19 cellular contexts compared by ENCODE assay signal in the genomic region with DNA sequence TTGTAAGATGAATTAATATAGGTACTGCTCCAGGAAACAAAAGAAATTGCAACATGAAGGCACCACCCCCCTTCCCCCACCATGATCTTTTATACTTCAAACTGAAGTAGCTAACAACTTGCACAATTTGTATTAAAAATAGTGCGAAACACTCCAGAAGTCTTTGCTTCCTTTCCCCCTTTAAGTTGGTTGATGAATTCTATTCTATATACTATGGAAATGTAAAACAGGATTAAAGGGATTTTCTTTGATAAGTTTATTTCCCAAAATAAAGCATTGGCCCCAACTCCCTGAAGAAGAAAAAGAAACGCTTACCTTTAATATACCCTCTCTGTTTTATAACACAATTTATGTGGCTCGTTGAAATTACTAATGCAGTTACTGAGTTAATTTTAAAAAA.
"Had no signal": no experiment of that assay in that cellular context is flagged by ENCODE, and none has a peak within 500 bp of the region (broad histone marks: within the 10 kb centered on the region; RNA-seq: fewer than 3 reads in every experiment).

No MANE protein-coding gene starts in this region.

- DNase-seq: effector memory CD4-positive, alpha-beta T cell; glutamatergic neuron; islet precursor cell; mammary epithelial cell; mucosa of descending colon; naive thymus-derived CD8-positive, alpha-beta T cell; ovary; sigmoid colon; stimulated activated CD4-positive, alpha-beta T cell treated with anti-CD3 and anti-CD28 coated beads, Interleukin-2, amount 100 ng/mL, for 24 hours; stimulated activated CD4-positive, alpha-beta T cell treated with anti-CD3 and anti-CD28 coated beads, Interleukin-4, amount 100 ng/mL, for 4 hours; stimulated activated naive B cell treated with anti-CD40 and anti-IgM and Interleukin-4, amounts not matched to agents 10 μg/mL and 1 μg/mL and 100 μg/mL, for 72 hours; stimulated activated naive CD8-positive, alpha-beta T cell treated with anti-CD3 and anti-CD28 coated beads, Interleukin-15, amount 100 ng/mL, for 72 hours; testis had no signal

- H3K9me3 Mint-ChIP-seq: naive thymus-derived CD8-positive, alpha-beta T cell; neural progenitor cell; stimulated activated naive B cell treated with anti-CD40 and anti-IgM and Interleukin-4, amounts not matched to agents 10 μg/mL and 1 μg/mL and 100 μg/mL, for 72 hours; stimulated activated naive CD8-positive, alpha-beta T cell treated with anti-CD3 and anti-CD28 coated beads, Interleukin-15, amount 100 ng/mL, for 72 hours had no signal

- H3K27ac Mint-ChIP-seq: naive thymus-derived CD8-positive, alpha-beta T cell; neural progenitor cell; stimulated activated naive B cell treated with anti-CD40 and anti-IgM and Interleukin-4, amounts not matched to agents 10 μg/mL and 1 μg/mL and 100 μg/mL, for 72 hours; stimulated activated naive CD8-positive, alpha-beta T cell treated with anti-CD3 and anti-CD28 coated beads, Interleukin-15, amount 100 ng/mL, for 72 hours had no signal

- H3K27me3 Mint-ChIP-seq: naive thymus-derived CD8-positive, alpha-beta T cell; stimulated activated naive B cell treated with anti-CD40 and anti-IgM and Interleukin-4, amounts not matched to agents 10 μg/mL and 1 μg/mL and 100 μg/mL, for 72 hours; stimulated activated naive CD8-positive, alpha-beta T cell treated with anti-CD3 and anti-CD28 coated beads, Interleukin-15, amount 100 ng/mL, for 72 hours had no signal

- H3K4me3 ChIP-seq: esophagus muscularis mucosa, gastroesophageal sphincter, mucosa of descending colon, neural progenitor cell, ovary, right atrium auricular region, sigmoid colon, skin epidermis, testis, tibial nerve had no signal

- H3K4me1 Mint-ChIP-seq: stimulated activated naive CD8-positive, alpha-beta T cell treated with anti-CD3 and anti-CD28 coated beads, Interleukin-15, amount 100 ng/mL, for 72 hours had no signal

- H3K36me3 Mint-ChIP-seq: neural progenitor cell had no signal

- H3K4me3 Mint-ChIP-seq: naive thymus-derived CD8-positive, alpha-beta T cell; neural progenitor cell; stimulated activated naive B cell treated with anti-CD40 and anti-IgM and Interleukin-4, amounts not matched to agents 10 μg/mL and 1 μg/mL and 100 μg/mL, for 72 hours; stimulated activated naive CD8-positive, alpha-beta T cell treated with anti-CD3 and anti-CD28 coated beads, Interleukin-15, amount 100 ng/mL, for 72 hours had no signal
